ENCODE assay signal across 1 cellular context in the genomic region with DNA sequence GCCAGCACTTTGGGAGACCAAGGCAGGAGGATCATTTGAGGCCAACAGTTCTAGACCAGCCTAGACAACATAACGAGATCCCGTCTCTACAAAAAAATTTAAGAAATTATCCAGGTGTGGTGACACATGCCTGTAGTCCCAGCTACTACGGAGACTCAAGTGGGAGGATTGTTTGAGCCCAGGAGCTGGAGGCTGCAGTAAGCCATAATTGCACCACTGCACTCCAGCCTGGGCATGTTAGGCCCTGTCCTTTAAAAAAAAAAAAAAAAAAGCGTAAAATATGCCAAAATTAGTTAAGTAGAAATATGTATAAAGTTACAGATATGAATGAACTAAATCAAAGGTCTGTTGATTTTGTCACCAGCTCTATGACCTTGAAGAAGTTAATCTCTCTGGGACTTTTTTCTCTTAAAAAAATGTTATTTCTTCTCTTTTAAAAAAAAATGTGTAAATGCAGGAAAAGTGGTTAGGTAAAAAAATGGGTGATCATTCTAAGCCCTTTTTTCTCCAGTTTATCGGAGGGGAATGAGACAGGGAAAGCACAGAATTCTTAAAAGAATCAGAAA.
TF ChIP-seq lines count a peak whose summit lies in the region.

No MANE protein-coding gene starts in this region.

TF ChIP-seq in GM12878, 131 proteins besides CTCF, POLR2A, EP300 and RAD21 (continued from another document):
- TF ChIP-seq, protein P1, sequence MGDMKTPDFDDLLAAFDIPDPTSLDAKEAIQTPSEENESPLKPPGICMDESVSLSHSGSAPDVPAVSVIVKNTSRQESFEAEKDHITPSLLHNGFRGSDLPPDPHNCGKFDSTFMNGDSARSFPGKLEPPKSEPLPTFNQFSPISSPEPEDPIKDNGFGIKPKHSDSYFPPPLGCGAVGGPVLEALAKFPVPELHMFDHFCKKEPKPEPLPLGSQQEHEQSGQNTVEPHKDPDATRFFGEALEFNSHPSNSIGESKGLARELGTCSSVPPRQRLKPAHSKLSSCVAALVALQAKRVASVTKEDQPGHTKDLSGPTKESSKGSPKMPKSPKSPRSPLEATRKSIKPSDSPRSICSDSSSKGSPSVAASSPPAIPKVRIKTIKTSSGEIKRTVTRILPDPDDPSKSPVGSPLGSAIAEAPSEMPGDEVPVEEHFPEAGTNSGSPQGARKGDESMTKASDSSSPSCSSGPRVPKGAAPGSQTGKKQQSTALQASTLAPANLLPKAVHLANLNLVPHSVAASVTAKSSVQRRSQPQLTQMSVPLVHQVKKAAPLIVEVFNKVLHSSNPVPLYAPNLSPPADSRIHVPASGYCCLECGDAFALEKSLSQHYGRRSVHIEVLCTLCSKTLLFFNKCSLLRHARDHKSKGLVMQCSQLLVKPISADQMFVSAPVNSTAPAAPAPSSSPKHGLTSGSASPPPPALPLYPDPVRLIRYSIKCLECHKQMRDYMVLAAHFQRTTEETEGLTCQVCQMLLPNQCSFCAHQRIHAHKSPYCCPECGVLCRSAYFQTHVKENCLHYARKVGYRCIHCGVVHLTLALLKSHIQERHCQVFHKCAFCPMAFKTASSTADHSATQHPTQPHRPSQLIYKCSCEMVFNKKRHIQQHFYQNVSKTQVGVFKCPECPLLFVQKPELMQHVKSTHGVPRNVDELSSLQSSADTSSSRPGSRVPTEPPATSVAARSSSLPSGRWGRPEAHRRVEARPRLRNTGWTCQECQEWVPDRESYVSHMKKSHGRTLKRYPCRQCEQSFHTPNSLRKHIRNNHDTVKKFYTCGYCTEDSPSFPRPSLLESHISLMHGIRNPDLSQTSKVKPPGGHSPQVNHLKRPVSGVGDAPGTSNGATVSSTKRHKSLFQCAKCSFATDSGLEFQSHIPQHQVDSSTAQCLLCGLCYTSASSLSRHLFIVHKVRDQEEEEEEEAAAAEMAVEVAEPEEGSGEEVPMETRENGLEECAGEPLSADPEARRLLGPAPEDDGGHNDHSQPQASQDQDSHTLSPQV (IDR thresholded peaks at IDR 0.05) = no peak
- TF ChIP-seq YBX1 (IDR thresholded peaks at IDR 0.05) = no peak
- TF ChIP-seq, protein P2, sequence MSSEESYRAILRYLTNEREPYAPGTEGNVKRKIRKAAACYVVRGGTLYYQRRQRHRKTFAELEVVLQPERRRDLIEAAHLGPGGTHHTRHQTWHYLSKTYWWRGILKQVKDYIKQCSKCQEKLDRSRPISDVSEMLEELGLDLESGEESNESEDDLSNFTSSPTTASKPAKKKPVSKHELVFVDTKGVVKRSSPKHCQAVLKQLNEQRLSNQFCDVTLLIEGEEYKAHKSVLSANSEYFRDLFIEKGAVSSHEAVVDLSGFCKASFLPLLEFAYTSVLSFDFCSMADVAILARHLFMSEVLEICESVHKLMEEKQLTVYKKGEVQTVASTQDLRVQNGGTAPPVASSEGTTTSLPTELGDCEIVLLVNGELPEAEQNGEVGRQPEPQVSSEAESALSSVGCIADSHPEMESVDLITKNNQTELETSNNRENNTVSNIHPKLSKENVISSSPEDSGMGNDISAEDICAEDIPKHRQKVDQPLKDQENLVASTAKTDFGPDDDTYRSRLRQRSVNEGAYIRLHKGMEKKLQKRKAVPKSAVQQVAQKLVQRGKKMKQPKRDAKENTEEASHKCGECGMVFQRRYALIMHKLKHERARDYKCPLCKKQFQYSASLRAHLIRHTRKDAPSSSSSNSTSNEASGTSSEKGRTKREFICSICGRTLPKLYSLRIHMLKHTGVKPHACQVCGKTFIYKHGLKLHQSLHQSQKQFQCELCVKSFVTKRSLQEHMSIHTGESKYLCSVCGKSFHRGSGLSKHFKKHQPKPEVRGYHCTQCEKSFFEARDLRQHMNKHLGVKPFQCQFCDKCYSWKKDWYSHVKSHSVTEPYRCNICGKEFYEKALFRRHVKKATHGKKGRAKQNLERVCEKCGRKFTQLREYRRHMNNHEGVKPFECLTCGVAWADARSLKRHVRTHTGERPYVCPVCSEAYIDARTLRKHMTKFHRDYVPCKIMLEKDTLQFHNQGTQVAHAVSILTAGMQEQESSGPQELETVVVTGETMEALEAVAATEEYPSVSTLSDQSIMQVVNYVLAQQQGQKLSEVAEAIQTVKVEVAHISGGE (CRISPR knock-in tag; IDR thresholded peaks at IDR 0.05) = no peak
